22 cellular contexts compared by ENCODE assay signal in the genomic region with DNA sequence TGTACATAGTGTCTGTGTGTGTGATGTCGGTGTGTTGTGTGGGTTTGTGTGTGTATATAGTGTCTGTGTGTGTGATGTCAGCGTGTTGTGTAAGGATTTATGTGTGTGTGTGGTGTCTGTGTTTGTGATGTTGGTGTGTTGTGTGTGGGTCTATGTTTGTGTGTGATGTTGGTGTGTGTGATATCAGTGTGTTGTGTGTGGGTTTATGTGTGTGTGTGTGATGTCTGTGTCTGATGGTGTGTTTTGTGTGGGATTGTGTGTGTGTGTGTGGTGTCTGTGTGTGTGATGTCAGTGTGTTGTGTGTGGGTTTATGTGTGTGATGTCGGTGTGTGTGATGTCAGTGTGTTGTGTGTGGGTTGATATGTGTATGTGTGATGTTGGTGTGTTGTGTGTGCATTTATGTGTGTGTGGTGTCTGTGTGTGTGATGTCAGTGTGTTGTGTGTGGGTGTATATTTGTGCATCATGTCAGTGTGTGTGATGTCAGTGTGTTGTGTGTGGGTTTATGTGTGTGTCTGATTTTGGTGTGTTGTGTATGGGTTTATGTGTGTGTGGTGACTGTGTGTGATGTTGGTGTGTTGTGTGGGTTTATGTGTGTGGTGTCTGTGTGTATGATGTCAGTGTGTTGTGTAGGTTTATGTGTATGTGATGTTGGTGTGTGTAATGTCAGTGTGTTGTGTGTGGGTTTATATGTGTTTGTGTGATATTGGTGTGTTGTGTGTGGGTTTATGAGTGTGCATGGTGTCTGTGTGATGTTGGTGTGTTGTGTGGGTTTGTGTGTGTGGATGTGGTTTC.
A peak's percentile ranks its signal among the peaks of the same experiment; 100 is the strongest.
DNase-seq lines count a peak whose midpoint lies in the region; ATAC-seq, FAIRE-seq and TF ChIP-seq lines count a peak whose summit lies in the region.
"Had no signal": no experiment of that assay in that cellular context is flagged by ENCODE, and none has a peak within 500 bp of the region (broad histone marks: within the 10 kb centered on the region; RNA-seq: fewer than 3 reads in every experiment).

No MANE protein-coding gene starts in this region.

- no peaks in the 10 kb centered on the region for H3K9me1 ChIP-seq in keratinocyte (ENCODE audit: control insufficient read depth, extremely low read depth, insufficient read depth, low read length)

- no peak for TF ChIP-seq EP300 in suprapubic skin (IDR thresholded peaks at IDR 0.05)

- H3K4me1 ChIP-seq in keratinocyte (ENCODE audit: control insufficient read depth, extremely low read depth, insufficient read depth, low read length) (peaks cover 2% of the 10 kb centered on the region), suprapubic skin (peaks cover 12% of the 10 kb centered on the region)
- H3K4me1 ChIP-seq: BE2C had no signal

- H3K27ac ChIP-seq in coronary artery (peak overlapping the region in 1 of 2 donors; percentile 68), keratinocyte (ENCODE audit: control insufficient read depth, insufficient read depth, low read length) (no peak overlapping the region), suprapubic skin (peak overlapping the region; percentile 61)
- H3K27ac ChIP-seq: SJSA1 had no signal

- no peaks in the 10 kb centered on the region for H4K20me1 ChIP-seq in keratinocyte (ENCODE audit: control insufficient read depth, extremely low read depth, insufficient read depth, low read length)

- dilution Hi-C loops in keratinocyte (cut with MboI; ENCODE audit: extremely low pct_ligation_motif_present, low sequenced_read_pairs), result loop anchor here (25.0 kb wide), 1 partner anchor 151 kb away; the partner anchor contains the start of genes SSTR4 and THBD

- H3K4me3 ChIP-seq in coronary artery, result peak overlapping the region; percentile 50
- no peak overlapping the region for H3K4me3 ChIP-seq in keratinocyte (ENCODE audit: control insufficient read depth in 2 of 3, extremely low read depth in 1 of 3, insufficient read depth in 2 of 3, low read depth in 1 of 3, low read length in 3 of 3)
- peak overlapping the region; percentile 35 for H3K4me3 ChIP-seq in suprapubic skin
- H3K4me3 ChIP-seq: SJSA1 had no signal

- DNase-seq in HTR-8/SVneo (ENCODE audit: insufficient read length, low spot score) (no peak), coronary artery (ENCODE audit: low spot score) (no peak), keratinocyte (ENCODE audit: low read depth, low spot score) (no peak), suprapubic skin (ENCODE audit: low spot score in 2 of 2) (no peak), amygdala (lab: John Stamatoyannopoulos, UW) (no peak)
- DNase-seq: BE2C, DMS53, GDM1, H9, MM.1S, NCI-H1092, NCI-H1436, NCI-H187 treated with DMSO at 0.1 percent for 48 hours, NCI-H2107, NCI-H446 treated with DMSO at 0.1 percent for 48 hours, NCI-H526 treated with DMSO at 0.1 percent for 48 hours, OCI-M1 had no signal

- no peak for TF ChIP-seq POLR2A in suprapubic skin (IDR thresholded peaks at IDR 0.05)

- H3K9ac ChIP-seq in keratinocyte (ENCODE audit: control insufficient read depth, extremely low read depth, insufficient read depth, low read length), result no peak overlapping the region

- no peak overlapping the region for H2AFZ ChIP-seq in keratinocyte (ENCODE audit: control insufficient read depth, low read length)

- FAIRE-seq in HTR-8/SVneo (lab: Jason Lieb, UNC) (peak; percentile 86), keratinocyte (lab: Jason Lieb, UNC) (peak; percentile 32)
- FAIRE-seq: D721Med, RCC 7860 had no signal

- no peaks in the 10 kb centered on the region for H3K9me3 ChIP-seq in keratinocyte (ENCODE audit: control insufficient read depth, low read depth, low read length)
- no peaks in the 10 kb centered on the region for H3K9me3 ChIP-seq in suprapubic skin
- H3K9me3 ChIP-seq: SJSA1 had no signal

- H3K4me2 ChIP-seq in keratinocyte (ENCODE audit: control insufficient read depth, extremely low read depth, insufficient read depth, low read depth, low read length), result no peak overlapping the region

- H3K27me3 ChIP-seq in keratinocyte (ENCODE audit: control insufficient read depth, extremely low read depth, insufficient read depth, low read length), result no peaks in the 10 kb centered on the region
- H3K27me3 ChIP-seq in suprapubic skin, result no peaks in the 10 kb centered on the region
- H3K27me3 ChIP-seq: BE2C, SJSA1 had no signal

- TF ChIP-seq CTCF in coronary artery (IDR thresholded peaks at IDR 0.05) (no peak), keratinocyte (optimal IDR thresholded peaks at IDR 0.05 in 1 of 3, IDR thresholded peaks at IDR 0.05 in 1 of 3, conservative IDR thresholded peaks at IDR 0.05 in 1 of 3; ENCODE audit: extremely low read depth in 1 of 3, insufficient read depth in 2 of 3, low read length in 3 of 3) (no peak), suprapubic skin (IDR thresholded peaks at IDR 0.05) (no peak)

- no peaks in the 10 kb centered on the region for H3K36me3 ChIP-seq in keratinocyte (ENCODE audit: control insufficient read depth in 2 of 2, extremely low read depth in 1 of 2, insufficient read depth in 2 of 2, low read length in 2 of 2)
- no peaks in the 10 kb centered on the region for H3K36me3 ChIP-seq in suprapubic skin
- H3K36me3 ChIP-seq: BE2C, SJSA1 had no signal

- ATAC-seq in HG02571 (IDR thresholded peaks at IDR 0.05; ENCODE audit: unreplicated experiment) (no peak), HG02623 (IDR thresholded peaks at IDR 0.05; ENCODE audit: unreplicated experiment) (no peak)

- no peaks in the 10 kb centered on the region for H3K79me2 ChIP-seq in keratinocyte (ENCODE audit: control insufficient read depth, insufficient read depth, low read length)

- WGBS in suprapubic skin, result 82% methylated on average over 3 of the region's 3 CpGs

Comparison
In these comparisons a context has a peak if more than half of its experiments do, and no peak if none do; other contexts are left out.
1. H3K4me3 ChIP-seq: peak in coronary artery (single experiment) and suprapubic skin (single experiment); none in keratinocyte (0 of 3).